Comparison of ENCODE assay signal across 26 cellular contexts in the genomic region with DNA sequence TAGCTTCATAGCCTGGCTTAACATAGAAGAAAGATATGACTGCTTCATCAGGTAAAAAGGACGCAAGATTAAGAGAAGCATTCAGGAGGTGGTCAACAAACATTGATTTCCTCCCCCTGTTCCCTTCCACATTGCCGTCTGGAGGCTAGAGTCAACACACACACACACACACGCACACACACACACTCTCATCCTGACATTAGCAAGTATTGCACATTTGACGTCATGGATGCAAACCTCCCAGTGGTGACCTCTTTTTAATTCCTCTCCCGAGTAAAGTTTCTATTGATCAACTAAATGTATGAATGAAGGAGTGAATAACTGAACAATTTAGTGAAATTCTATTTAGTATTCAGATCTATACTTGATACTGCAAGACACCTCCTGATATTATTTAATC.
"Had no signal": no experiment of that assay in that cellular context is flagged by ENCODE, and none has a peak within 500 bp of the region (broad histone marks: within the 10 kb centered on the region; RNA-seq: fewer than 3 reads in every experiment).

No MANE protein-coding gene starts in this region.

- H3K27me3 ChIP-seq: dorsolateral prefrontal cortex, esophagus squamous epithelium, gastrocnemius medialis, heart left ventricle had no signal

- H3K36me3 Mint-ChIP-seq: immature natural killer cell; mesothelial cell of epicardium; naive B cell; naive thymus-derived CD8-positive, alpha-beta T cell had no signal

- H3K27ac ChIP-seq: coronary artery, esophagus squamous epithelium, gastrocnemius medialis, heart left ventricle, hepatocyte, left ventricle myocardium inferior, lower lobe of right lung had no signal

- H3K4me1 ChIP-seq: gastrocnemius medialis, heart left ventricle, lower lobe of right lung had no signal

- H3K4me3 ChIP-seq: coronary artery, dorsolateral prefrontal cortex, esophagus squamous epithelium, gastrocnemius medialis, heart left ventricle, hepatocyte, left ventricle myocardium inferior, lower lobe of right lung, mucosa of descending colon had no signal

- ATAC-seq: esophagus mucosa; gastrocnemius medialis; heart left ventricle; left colon; lower lobe of right lung; mucosa of descending colon; naive thymus-derived CD8-positive, alpha-beta T cell had no signal

- H3K36me3 ChIP-seq: esophagus squamous epithelium, gastrocnemius medialis, heart left ventricle, left ventricle myocardium inferior, lower lobe of right lung had no signal

- H3K4me2 ChIP-seq: hepatocyte had no signal

- H3K4me1 Mint-ChIP-seq: immature natural killer cell; mesothelial cell of epicardium; naive B cell; naive thymus-derived CD8-positive, alpha-beta T cell had no signal

- H2AFZ ChIP-seq: hepatocyte had no signal

- H3K27me3 Mint-ChIP-seq: naive B cell; naive thymus-derived CD8-positive, alpha-beta T cell had no signal

- DNase-seq: dermis blood vessel endothelial cell; dorsolateral prefrontal cortex; effector CD4-positive, alpha-beta T cell; effector memory CD4-positive, alpha-beta T cell; erythroblast; esophagus squamous epithelium; foreskin fibroblast; foreskin melanocyte; gastrocnemius medialis; heart left ventricle; hypothalamus; immature natural killer cell; islet precursor cell; kidney; kidney glomerular epithelial cell; left colon; left ventricle myocardium inferior; lower lobe of right lung; mesenchymal stem cell; mucosa of descending colon; naive B cell; naive thymus-derived CD8-positive, alpha-beta T cell had no signal

- H3K79me2 ChIP-seq: hepatocyte had no signal

- H3K4me3 Mint-ChIP-seq: immature natural killer cell; mesothelial cell of epicardium; naive B cell; naive thymus-derived CD8-positive, alpha-beta T cell had no signal

- H3K9me3 ChIP-seq: esophagus squamous epithelium, gastrocnemius medialis, heart left ventricle, left ventricle myocardium inferior, lower lobe of right lung, mucosa of descending colon had no signal

- H3K27ac Mint-ChIP-seq: immature natural killer cell; mesothelial cell of epicardium; naive B cell; naive thymus-derived CD8-positive, alpha-beta T cell had no signal

- H3K9me3 Mint-ChIP-seq: mesothelial cell of epicardium had no signal
